ENCODE assay signal across 8 cellular contexts in the genomic region with DNA sequence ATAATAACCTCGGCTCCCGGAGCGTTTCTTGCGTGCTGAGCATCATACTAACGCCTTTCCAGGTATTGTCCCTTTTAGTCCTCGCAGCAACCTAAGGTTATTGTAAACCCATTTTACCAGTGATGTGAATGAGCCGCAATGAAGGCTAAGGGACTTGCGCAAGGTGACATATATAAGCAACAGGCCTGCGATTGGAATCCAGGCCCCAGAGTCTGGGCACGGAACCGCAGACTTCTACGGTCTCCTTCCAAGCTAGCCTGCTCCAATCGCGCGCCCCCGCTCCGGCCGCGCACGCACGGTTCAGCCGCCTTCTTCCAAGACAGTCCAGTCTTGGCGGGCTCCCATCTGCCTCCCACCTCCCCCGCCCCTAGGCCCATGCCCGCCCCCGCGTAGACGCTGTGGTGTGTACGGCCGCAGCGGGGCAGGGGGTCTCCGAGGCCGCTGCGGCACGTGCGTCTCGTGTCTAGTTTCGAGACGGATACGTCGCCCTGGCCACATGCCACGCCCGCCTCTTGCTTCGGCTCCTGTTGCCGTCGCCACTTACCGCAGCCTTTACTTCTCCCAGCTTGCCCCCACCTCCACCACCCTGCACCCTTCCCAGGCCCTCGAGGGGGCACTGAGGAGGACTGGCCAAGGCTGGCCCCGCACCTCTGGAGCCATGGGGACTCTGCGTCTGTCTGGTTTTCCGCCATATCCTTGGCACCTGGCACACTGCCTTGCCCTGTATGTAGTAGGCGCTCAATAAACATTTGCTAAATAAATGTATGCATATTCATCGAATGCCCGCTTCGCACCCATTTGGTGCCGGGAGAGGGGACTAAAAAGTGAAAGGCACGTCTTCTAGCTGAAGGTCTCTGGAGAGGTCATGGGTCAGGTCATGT. TPM values are rescaled to one million over a fixed set of nuclear protein-coding genes. Genes with fewer than 3 reads are reported as not detected.
DNase-seq lines count a peak whose midpoint lies in the region; ATAC-seq and TF ChIP-seq lines count a peak whose summit lies in the region.

No MANE protein-coding gene starts in this region.

- intact Hi-C loops in tibial artery (cut with DNase I; ENCODE audit: low total_unique reads): loop anchor here (5.0 to 10.0 kb wide), 2 partner anchors 76 to 153 kb away; no protein-coding TSS in a partner anchor

- H3K4ac ChIP-seq in mesendoderm (ENCODE audit: low read depth, low read length): no peak overlapping the region

- 18 to 19% methylated on average over 57 of the region's 57 CpGs for WGBS in ectodermal cell, 2 experiments
- no CpG with 5 or more reads among the region's 57 CpGs for WGBS in mesendoderm (ENCODE audit: extremely low coverage, insufficient coverage, low lambda C conversion rate)

- no peak overlapping the region for H2BK120ac ChIP-seq in mesendoderm (ENCODE audit: low read depth, low read length)

- H3K9ac ChIP-seq in mesendoderm (ENCODE audit: low read length): peak overlapping the region; percentile 74

- H3K36me3 Mint-ChIP-seq in T-helper 1 cell treated with Interleukin-12 subunit alpha and Interleukin-12 subunit beta and Interleukin-4 antibody, amounts not matched to agents 30 μg/mL and 1 μg/mL, for 36 hours (ENCODE audit: low read depth): no peaks in the 10 kb centered on the region

- peak overlapping the region; percentile 99 for H3K4me2 ChIP-seq in mesendoderm (ENCODE audit: low read length)

- H3K4me1 ChIP-seq in ectodermal cell (ENCODE audit: control insufficient read depth, insufficient read depth, low read length): no peaks in the 10 kb centered on the region
- H3K4me1 ChIP-seq in mesendoderm (ENCODE audit: control insufficient read depth, low read depth, low read length): peaks cover 7% of the 10 kb centered on the region
- H3K4me1 ChIP-seq in tibial artery: peaks cover 0 to 26% (median 7%) of the 10 kb centered on the region in 4 donors

- no peak overlapping the region for H2BK15ac ChIP-seq in mesendoderm (replicated peaks; ENCODE audit: low read depth)

- peak overlapping the region; percentile 71 for H3K27ac Mint-ChIP-seq in T-helper 1 cell treated with Interleukin-12 subunit alpha and Interleukin-12 subunit beta and Interleukin-4 antibody, amounts not matched to agents 30 μg/mL and 1 μg/mL, for 36 hours

- H4K5ac ChIP-seq in mesendoderm (ENCODE audit: low read length): no peak overlapping the region

- ATAC-seq in GM21529 (IDR thresholded peaks at IDR 0.05; ENCODE audit: unreplicated experiment): peak; percentile 3
- ATAC-seq in HG02884 (IDR thresholded peaks at IDR 0.05; ENCODE audit: unreplicated experiment): no peak
- ATAC-seq in HG02571 (IDR thresholded peaks at IDR 0.05; ENCODE audit: unreplicated experiment): no peak

- H3K79me2 ChIP-seq in mesendoderm (ENCODE audit: control insufficient read depth, insufficient read depth, low read length): peaks cover 11% of the 10 kb centered on the region

- peaks cover 56% of the 10 kb centered on the region for H3K27me3 ChIP-seq in ectodermal cell (ENCODE audit: control insufficient read depth, insufficient read depth, low read length, poor library complexity, severe bottlenecking)
- peaks cover 2% of the 10 kb centered on the region for H3K27me3 ChIP-seq in mesendoderm (ENCODE audit: insufficient read depth, low read length, poor library complexity)
- H3K27me3 ChIP-seq in tibial artery: no peaks in the 10 kb centered on the region

- H4K8ac ChIP-seq in mesendoderm (ENCODE audit: low read depth, low read length): no peak overlapping the region

- CTCF ChIA-PET in AG04449 (lab: Yijun Ruan, JAX): interaction anchor here (1.0 to 1.5 kb wide), 3 partner anchors 49 to 150 kb away, joined by 3 to 4 read pairs (median 3); no protein-coding TSS in a partner anchor

- H3K36me3 ChIP-seq in ectodermal cell (ENCODE audit: control insufficient read depth, insufficient read depth, low read length): no peaks in the 10 kb centered on the region
- H3K36me3 ChIP-seq in mesendoderm (ENCODE audit: control insufficient read depth, insufficient read depth, low read length): no peaks in the 10 kb centered on the region
- H3K36me3 ChIP-seq in tibial artery: no peaks in the 10 kb centered on the region

- H3K79me1 ChIP-seq in mesendoderm (ENCODE audit: low read length): peaks cover 8% of the 10 kb centered on the region

- H2AK5ac ChIP-seq in mesendoderm (ENCODE audit: low read length): no peak overlapping the region

- peak overlapping the region; percentile 90 for H3K4me3 Mint-ChIP-seq in T-helper 1 cell treated with Interleukin-12 subunit alpha and Interleukin-12 subunit beta and Interleukin-4 antibody, amounts not matched to agents 30 μg/mL and 1 μg/mL, for 36 hours

- no peak overlapping the region for H2BK5ac ChIP-seq in mesendoderm (ENCODE audit: low read length)

- H3K56ac ChIP-seq in mesendoderm (ENCODE audit: low read length): peak overlapping the region; percentile 90

- peaks cover 35% of the 10 kb centered on the region for H3K4me1 Mint-ChIP-seq in T-helper 1 cell treated with Interleukin-12 subunit alpha and Interleukin-12 subunit beta and Interleukin-4 antibody, amounts not matched to agents 30 μg/mL and 1 μg/mL, for 36 hours (ENCODE audit: low read depth)

- peak overlapping the region; percentile 68 for H3K4me3 ChIP-seq in AG04449 (ENCODE audit: low read depth, low read length)
- H3K4me3 ChIP-seq in ectodermal cell (ENCODE audit: insufficient read depth, low read depth, low read length): peak overlapping the region; percentile 69
- H3K4me3 ChIP-seq in mesendoderm (ENCODE audit: low read length): peak overlapping the region; percentile 48
- H3K4me3 ChIP-seq in tibial artery: peak overlapping the region; percentile 91 to 94

- no peaks in the 10 kb centered on the region for H3K9me3 Mint-ChIP-seq in T-helper 1 cell treated with Interleukin-12 subunit alpha and Interleukin-12 subunit beta and Interleukin-4 antibody, amounts not matched to agents 30 μg/mL and 1 μg/mL, for 36 hours

- peak overlapping the region; percentile 9 for H3K18ac ChIP-seq in mesendoderm (ENCODE audit: low read length)

- TF ChIP-seq CTCF in AG04449 (IDR thresholded peaks at IDR 0.05; ENCODE audit: insufficient read depth, low read length, missing control alignments) (no peak), tibial artery (IDR thresholded peaks at IDR 0.05) (peak in 1 of 2 experiments; percentile 22)

- no peak overlapping the region for H3K23ac ChIP-seq in mesendoderm (ENCODE audit: low read length)

- H3K9me3 ChIP-seq in ectodermal cell (ENCODE audit: control insufficient read depth, low read length) (no peaks in the 10 kb centered on the region), tibial artery (no peaks in the 10 kb centered on the region)

- peaks cover 30% of the 10 kb centered on the region for H3K27me3 Mint-ChIP-seq in T-helper 1 cell treated with Interleukin-12 subunit alpha and Interleukin-12 subunit beta and Interleukin-4 antibody, amounts not matched to agents 30 μg/mL and 1 μg/mL, for 36 hours (ENCODE audit: low read depth)

- POLR2A ChIA-PET in AG04449 (lab: Yijun Ruan, JAX): interaction anchor here (0.9 to 1.0 kb wide), 2 partner anchors 12 to 86 kb away, joined by 3 read pairs; a partner anchor contains a TSS

- H3K27ac ChIP-seq in ectodermal cell (ENCODE audit: insufficient read depth, low read depth, low read length, poor library complexity, severe bottlenecking): no peak overlapping the region
- H3K27ac ChIP-seq in mesendoderm (ENCODE audit: low read depth, low read length): no peak overlapping the region
- H3K27ac ChIP-seq in tibial artery: peak overlapping the region; percentile 69 to 86

- DNase-seq in AG04449 (ENCODE audit: low read depth, low spot score) (no peak), mesendoderm (peak; percentile 67), tibial artery (peak; percentile 48 to 80)

RNA-seq across cellular contexts. Expression of a gene that starts 0.9 kb away (rescaled TPM):
- polyA plus RNA-seq in ectodermal cell (2013, experiment 1 of 4): 4.7 TPM
- polyA plus RNA-seq in ectodermal cell (2013, experiment 2 of 4): 4.5 TPM
- 2.4 TPM for polyA plus RNA-seq in ectodermal cell (2013, experiment 3 of 4)
- 2.9 TPM for polyA plus RNA-seq in ectodermal cell (2013, experiment 4 of 4)
- 3.1 TPM for polyA plus RNA-seq in mesendoderm (2013, experiment 1 of 2)
- 3.1 TPM for polyA plus RNA-seq in mesendoderm (2013, experiment 2 of 2)

Comparison
In these comparisons a context has a peak if more than half of its experiments do, and no peak if none do; other contexts are left out.
1. H3K27ac ChIP-seq: peak in tibial artery (2 of 2); none in ectodermal cell (single experiment) and mesendoderm (single experiment).
2. Peak in every context shown above with its lines, with median percentiles within 50 percentile points of each other: H3K4me3 ChIP-seq.